Comparison of ENCODE assay signal across 8 cellular contexts in genomic region chr7:39948932-39949928, GRCh38. TPM values are rescaled to one million over a fixed set of nuclear protein-coding genes. Genes with fewer than 3 reads are reported as not detected.
DNase-seq lines count a peak whose midpoint lies in the region; ATAC-seq, FAIRE-seq and TF ChIP-seq lines count a peak whose summit lies in the region.

No MANE protein-coding gene starts in this region.

- H3K4me1 ChIP-seq in HepG2 (ENCODE audit: insufficient read depth, low read length), result peaks cover 10% of the 10 kb centered on the region

- H4K20me1 ChIP-seq in HepG2 (ENCODE audit: insufficient read depth, low read length), result peaks cover 29% of the 10 kb centered on the region

- CTCF ChIA-PET in CD4-positive, alpha-beta T cell (lab: Charles Lee), result interaction anchor here (0.7 to 2.9 kb wide), 6 partner anchors 9 to 373 kb away, joined by 3 to 18 read pairs (median 4); partner anchors contain the start of genes MPLKIP and SUGCT
- CTCF ChIA-PET in activated CD4-positive, alpha-beta memory T cell treated with anti-CD3 and anti-CD28 coated beads for 36 hours (lab: Charles Lee), result interaction anchor here (0.6 to 5.5 kb wide), 8 partner anchors 7 to 369 kb away, joined by 3 to 46 read pairs (median 3); partner anchors contain the start of genes MPLKIP and SUGCT
- CTCF ChIA-PET in HepG2 (lab: Yijun Ruan, JAX; ENCODE audit: low intra/inter-chr PET ratio, low total read pairs), result no interaction called here

- 1% methylated on average over 63 of the region's 75 CpGs for WGBS in HepG2 (ENCODE audit: low lambda C conversion rate)

- H3K36me3 Mint-ChIP-seq in CD4-positive, alpha-beta T cell (ENCODE audit: low read depth), result peaks cover 34% of the 10 kb centered on the region
- peaks cover 16% of the 10 kb centered on the region for H3K36me3 Mint-ChIP-seq in activated CD4-positive, alpha-beta memory T cell treated with anti-CD3 and anti-CD28 coated beads for 36 hours

- peaks cover 31% of the 10 kb centered on the region for H3K79me2 ChIP-seq in HepG2 (ENCODE audit: insufficient read depth, low read length)

- peak overlapping the region; percentile 95 for H3K4me3 Mint-ChIP-seq in CD4-positive, alpha-beta T cell
- peak overlapping the region; percentile 100 for H3K4me3 Mint-ChIP-seq in activated CD4-positive, alpha-beta memory T cell treated with anti-CD3 and anti-CD28 coated beads for 36 hours

- in situ Hi-C loops in HepG2 (cut with HindIII; ENCODE audit: extremely low pct_ligation_motif_present, low pct_unique_long_range_greater_than_20kb), result no loop called here

- peak overlapping the region; percentile 99 for H3K27ac ChIP-seq in CD4-positive, alpha-beta T cell (ENCODE audit: low read depth, low read length)
- H3K27ac ChIP-seq in HepG2 (ENCODE audit: extremely low read length, insufficient read depth, low read length), result peak overlapping the region; percentile 100

- peak; percentile 77 for ATAC-seq in CD4-positive, alpha-beta T cell (ENCODE audit: poor library complexity)
- ATAC-seq in GM19452 (IDR thresholded peaks at IDR 0.05; ENCODE audit: unreplicated experiment), result peak; percentile 63
- peak; percentile 60 for ATAC-seq in HG03575 (IDR thresholded peaks at IDR 0.05; ENCODE audit: extremely low read depth, insufficient number of reproducible peaks, low FRiP score, unreplicated experiment)
- peak; percentile 86 for ATAC-seq in HepG2

- TF ChIP-seq EP300 in HepG2 (IDR thresholded peaks at IDR 0.05; ENCODE audit: low read depth in 2 of 2, low read length in 2 of 2), result 0 out of 4 replicates have a peak, but pooled peaks of 1 of the 2 experiments have one; percentile 10
- TF ChIP-seq EP300 in HepG2 (CRISPR knock-in tag; IDR thresholded peaks at IDR 0.05; ENCODE audit: borderline replicate concordance), result peak; percentile 35; the same call in 1 of the 2 replicates

- H3K27me3 ChIP-seq in CD4-positive, alpha-beta T cell (ENCODE audit: control insufficient read depth, insufficient read depth, low read length), result no peaks in the 10 kb centered on the region
- no peaks in the 10 kb centered on the region; a peak in 1 of 5 replicates for H3K27me3 ChIP-seq in HepG2 (ENCODE audit: control insufficient read depth in 1 of 2, insufficient read depth in 2 of 2, low read length in 2 of 2)

- no peak for TF ChIP-seq CTCF in CD4-positive, alpha-beta T cell (IDR thresholded peaks at IDR 0.05)
- peak; percentile 45; the same call in 1 of the 2 replicates for TF ChIP-seq CTCF in HepG2 (CRISPR knock-in tag; IDR thresholded peaks at IDR 0.05)

- peak overlapping the region; percentile 89 to 100 (median 98) for H3K4me3 ChIP-seq in HepG2 (replicated peaks in 1 of 3; ENCODE audit: insufficient read depth in 1 of 3, low read depth in 2 of 3, low read length in 3 of 3)

- peak in 1 of 2 experiments; percentile 95; a peak in 2 of 4 replicates for TF ChIP-seq POLR2A in HepG2 (IDR thresholded peaks at IDR 0.05; ENCODE audit: insufficient read depth in 1 of 2, low read depth in 2 of 2, low read length in 2 of 2)

- 0 out of 2 replicates have a peak, but pooled peaks have one; percentile 10 for TF ChIP-seq RAD21 in HepG2 (CRISPR knock-in tag; IDR thresholded peaks at IDR 0.05)

- peak overlapping the region; percentile 96 for H3K4me2 ChIP-seq in HepG2 (ENCODE audit: low read depth, low read length)

- H3K9me3 Mint-ChIP-seq in CD4-positive, alpha-beta T cell, result no peaks in the 10 kb centered on the region
- H3K9me3 Mint-ChIP-seq in activated CD4-positive, alpha-beta memory T cell treated with anti-CD3 and anti-CD28 coated beads for 36 hours, result no peaks in the 10 kb centered on the region

- H3K9ac ChIP-seq in HepG2 (ENCODE audit: insufficient read depth, low read depth, low read length), result peak overlapping the region; percentile 99

- H3K27ac Mint-ChIP-seq in CD4-positive, alpha-beta T cell, result peak overlapping the region; percentile 96
- H3K27ac Mint-ChIP-seq in activated CD4-positive, alpha-beta memory T cell treated with anti-CD3 and anti-CD28 coated beads for 36 hours, result peak overlapping the region; percentile 100

- POLR2A ChIA-PET in CD4-positive, alpha-beta T cell (lab: Charles Lee), result interaction anchor here (0.7 to 5.2 kb wide), 26 partner anchors 8 to 1771 kb away, joined by 3 to 48 read pairs (median 5); partner anchors contain the start of genes MPLKIP, RALA, STARD3NL and SUGCT
- POLR2A ChIA-PET in activated CD4-positive, alpha-beta memory T cell treated with anti-CD3 and anti-CD28 coated beads for 36 hours (lab: Charles Lee), result interaction anchor here (0.6 to 1.3 kb wide), 8 partner anchors 19 to 270 kb away, joined by 3 to 6 read pairs (median 4); partner anchors contain the start of genes MPLKIP and SUGCT
- POLR2A ChIA-PET in HepG2 (lab: Yijun Ruan, JAX), result interaction anchor here (0.6 to 1.6 kb wide), 9 partner anchors 9 to 185 kb away, joined by 3 to 5 read pairs (median 3); partner anchors contain the start of genes MPLKIP and SUGCT

- peak; percentile 95 for FAIRE-seq in HepG2 (lab: Jason Lieb, UNC)

- H3K4me1 Mint-ChIP-seq in CD4-positive, alpha-beta T cell (ENCODE audit: low read depth), result peaks cover 44% of the 10 kb centered on the region
- H3K4me1 Mint-ChIP-seq in activated CD4-positive, alpha-beta memory T cell treated with anti-CD3 and anti-CD28 coated beads for 36 hours (ENCODE audit: low read depth), result peaks cover 29% of the 10 kb centered on the region

- H3K27me3 Mint-ChIP-seq in CD4-positive, alpha-beta T cell, result no peaks in the 10 kb centered on the region
- H3K27me3 Mint-ChIP-seq in activated CD4-positive, alpha-beta memory T cell treated with anti-CD3 and anti-CD28 coated beads for 36 hours, result peaks cover 5% of the 10 kb centered on the region

- DNase-seq in CD4-positive, alpha-beta T cell, result peak; percentile 95 to 99 (median 98)
- DNase-seq in NCI-H82 (lab: John Stamatoyannopoulos, UW) (peak; percentile 99), dermis microvascular lymphatic vessel endothelial cell (ENCODE audit: low read depth in 2 of 2) (peak; percentile 99), HepG2 (ENCODE audit: low spot score) (peak; percentile 98)
- peak; percentile 99 for DNase-seq in activated CD4-positive, alpha-beta memory T cell treated with anti-CD3 and anti-CD28 coated beads for 36 hours
- DNase-seq in stimulated activated CD4-positive, alpha-beta T cell treated with anti-CD3 and anti-CD28 coated beads, Interleukin-2, amount 100 ng/mL, for 48 hours, result peak; percentile 89 to 96

- peak overlapping the region; percentile 95 for H2AFZ ChIP-seq in HepG2 (ENCODE audit: low read length)

- TSS peak; percentile 96 for BruUV-seq in HepG2 (replicated peaks; lab: Mats Ljungman, UMichigan)

- intact Hi-C loops in CD4-positive, alpha-beta T cell (cut with DNase I, micrococcal nuclease), result loop anchor here (1.0 to 10.0 kb wide), 6 partner anchors 52 to 364 kb away; partner anchors contain the start of genes MPLKIP (in 1 of the 2) and RALA (in 1 of the 2)
- intact Hi-C loops in activated CD4-positive, alpha-beta memory T cell treated with anti-CD3 and anti-CD28 coated beads for 36 hours (cut with micrococcal nuclease), result loop anchor here (1.0 to 2.0 kb wide), 4 partner anchors 185 to 360 kb away; partner anchors contain the start of genes MPLKIP and RALA
- intact Hi-C loops in HepG2 (cut with micrococcal nuclease; ENCODE audit: unreplicated experiment), result loop anchor here (2.0 kb wide), 2 partner anchors 52 to 186 kb away; partner anchors contain the start of genes MPLKIP and SUGCT

- H3K36me3 ChIP-seq in HepG2 (replicated peaks in 1 of 2; ENCODE audit: control insufficient read depth in 1 of 2, insufficient read depth in 2 of 2, low read length in 2 of 2), result no peaks in the 10 kb centered on the region

- H3K9me3 ChIP-seq in CD4-positive, alpha-beta T cell (ENCODE audit: control insufficient read depth, low read length), result no peaks in the 10 kb centered on the region
- no peaks in the 10 kb centered on the region for H3K9me3 ChIP-seq in HepG2 (ENCODE audit: low read length)

RNA-seq across cellular contexts. Expression of gene CDK13, which starts 0.8 kb away (rescaled TPM):
- 100 to 1,000 TPM; 135 to 138 TPM for total RNA-seq in CD4-positive, alpha-beta T cell
- total RNA-seq in activated CD4-positive, alpha-beta memory T cell treated with anti-CD3 and anti-CD28 coated beads for 36 hours, result 10 to 100 TPM; 29.6 to 30.5 TPM
- total RNA-seq in dermis microvascular lymphatic vessel endothelial cell (26.7 and 38.2 TPM in 2 replicates), HepG2 (2016; rRNA removed; fragmentation: Illumina TruSeq; extraction: Trizol) (35.0 and 40.9 TPM in 2 replicates)
- 185 and 197 TPM in 2 replicates for total RNA-seq in HepG2 (2016; cell fraction: cytosol; rRNA removed; fragmentation: Illumina TruSeq; extraction: Trizol; ENCODE audit: low read depth)
- 31.5 and 38.9 TPM in 2 replicates for total RNA-seq in HepG2 (2016; cell fraction: insoluble cytoplasmic fraction; rRNA removed; fragmentation: Illumina TruSeq; extraction: Trizol)
- 96.5 and 112 TPM in 2 replicates for total RNA-seq in HepG2 (2016; cell fraction: membrane; rRNA removed; fragmentation: Illumina TruSeq; extraction: Trizol)
- total RNA-seq in HepG2 (2016; cell fraction: nucleus; rRNA removed; fragmentation: Illumina TruSeq; extraction: Trizol), result 61.2 and 62.8 TPM in 2 replicates
- 20.7 and 21.0 TPM in 2 replicates for polyA plus RNA-seq in HepG2 (2011; rRNA removed)
- 10.2 and 14.3 TPM in 2 replicates for polyA plus RNA-seq in HepG2 (2011; cell fraction: cytosol; rRNA removed)
- polyA plus RNA-seq in HepG2 (2011; cell fraction: nucleus; rRNA removed), result 27.6 and 31.2 TPM in 2 replicates
- 19.2 and 19.7 TPM in 2 replicates for polyA plus RNA-seq in HepG2 (2012)
- 0.78 and 1.0 TPM in 2 replicates for polyA plus RNA-seq in HepG2 (2016; cell fraction: cytosol; fragmentation: Illumina TruSeq; extraction: Trizol; ENCODE audit: low read depth)
- polyA plus RNA-seq in HepG2 (2016; cell fraction: insoluble cytoplasmic fraction; fragmentation: Illumina TruSeq; extraction: Trizol; ENCODE audit: low read depth), result 27.4 and 28.3 TPM in 2 replicates
- 2.9 and 3.7 TPM in 2 replicates for polyA plus RNA-seq in HepG2 (2016; cell fraction: membrane; fragmentation: Illumina TruSeq; extraction: Trizol; ENCODE audit: low read depth)
- polyA plus RNA-seq in HepG2 (2016; cell fraction: nucleus; fragmentation: Illumina TruSeq; extraction: Trizol; ENCODE audit: insufficient read depth, low read depth), result 48.0 and 54.1 TPM in 2 replicates
- polyA minus RNA-seq in HepG2 (2011; rRNA and poly(A)+ RNA removed; ENCODE audit: low replicate concordance), result 30.6 and 45.8 TPM in 2 replicates
- polyA minus RNA-seq in HepG2 (2011; cell fraction: cytosol; rRNA and poly(A)+ RNA removed), result 21.5 and 22.7 TPM in 2 replicates
- 124 and 129 TPM in 2 replicates for polyA minus RNA-seq in HepG2 (2011; cell fraction: nucleus; rRNA and poly(A)+ RNA removed)

Comparison
In these comparisons a context has a peak if more than half of its experiments do, and no peak if none do; other contexts are left out.
1. Peak in every context shown above with its lines: DNase-seq, ATAC-seq, H3K4me3 ChIP-seq and H3K27ac ChIP-seq.